8 cellular contexts compared by ENCODE assay signal in the genomic region with DNA sequence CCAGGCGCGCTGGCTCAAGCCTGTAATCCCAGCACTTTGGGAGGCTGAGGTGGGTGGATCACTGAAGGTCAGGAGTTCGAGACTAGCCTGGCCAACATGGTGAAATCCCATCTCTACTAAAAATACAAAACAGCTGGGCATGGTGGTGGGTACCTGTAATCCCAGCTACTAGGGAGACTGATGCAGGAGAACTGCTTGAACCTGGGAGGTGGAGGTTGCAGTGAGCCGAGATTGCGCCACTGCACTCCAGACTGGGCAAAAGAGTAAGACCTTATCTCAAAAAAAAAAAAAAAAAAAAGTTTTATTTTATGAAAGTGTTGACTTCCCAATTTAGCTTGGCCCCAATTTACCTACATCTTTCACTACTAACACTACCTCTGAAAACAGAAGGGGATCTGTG. TPM values are rescaled to one million over a fixed set of nuclear protein-coding genes. Genes with fewer than 3 reads are reported as not detected.
A peak's percentile ranks its signal among the peaks of the same experiment; 100 is the strongest.
DNase-seq lines count a peak whose midpoint lies in the region; ATAC-seq and TF ChIP-seq lines count a peak whose summit lies in the region.
"Not testable (repeated sequence)": the region's sequence is repeated elsewhere in the genome, so short reads cannot be mapped to it uniquely, and the experiment has no call there.

No MANE protein-coding gene starts in this region.

- peaks cover 58 to 85% (median 70%) of the 10 kb centered on the region in 4 donors for H3K4me1 Mint-ChIP-seq in CD4-positive, CD25-positive, alpha-beta regulatory T cell
- peaks cover 78 to 87% (median 84%) of the 10 kb centered on the region in 3 donors for H3K4me1 Mint-ChIP-seq in T-cell
- peaks cover 85% of the 10 kb centered on the region for H3K4me1 Mint-ChIP-seq in activated T-cell treated with anti-CD3 and anti-CD28 coated beads, Interleukin-2, amount 50 U/mL, for 72 hours (ENCODE audit: low read depth)
- peaks cover 48% of the 10 kb centered on the region for H3K4me1 Mint-ChIP-seq in MCF 10A (ENCODE audit: insufficient read depth, unreplicated experiment)
- H3K4me1 Mint-ChIP-seq in natural killer cell: peaks cover 80 to 83% of the 10 kb centered on the region in 2 donors
- H3K4me1 Mint-ChIP-seq in stimulated activated effector memory CD8-positive, alpha-beta T cell treated with anti-CD3 and anti-CD28 coated beads, Interleukin-12 subunit alpha, Interleukin-12 subunit beta, amount 100 ng/mL, for 72 hours: peaks cover 73% of the 10 kb centered on the region

- not testable (repeated sequence) for DNase-seq in CD4-positive, CD25-positive, alpha-beta regulatory T cell; T-cell; activated T-cell treated with anti-CD3 and anti-CD28 coated beads, Interleukin-2, amount 50 U/mL, for 72 hours; MCF 10A (ENCODE audit: unreplicated experiment); left ventricle myocardium inferior; natural killer cell; stimulated activated effector memory CD8-positive, alpha-beta T cell treated with anti-CD3 and anti-CD28 coated beads, Interleukin-12 subunit alpha, Interleukin-12 subunit beta, amount 100 ng/mL, for 72 hours (ENCODE audit: low spot score in 2 of 2)

- H3K9me3 ChIP-seq in CD4-positive, CD25-positive, alpha-beta regulatory T cell (ENCODE audit: control insufficient read depth in 2 of 2, low read length in 2 of 2); HEK293 (ENCODE audit: control insufficient read depth, insufficient read depth, low read depth, low read length); left ventricle myocardium inferior (replicated peaks): not testable (repeated sequence)

- intact Hi-C loops in MCF 10A (cut with micrococcal nuclease); left ventricle myocardium inferior (cut with micrococcal nuclease): not testable (repeated sequence)
- intact Hi-C loops in natural killer cell (cut with micrococcal nuclease): loop anchor here (10.0 kb wide), 1 partner anchor 303 kb away; the partner anchor contains the start of gene JADE2

- H3K27ac Mint-ChIP-seq in CD4-positive, CD25-positive, alpha-beta regulatory T cell: peak overlapping the region in 1 of 3 donors; percentile 64
- peak overlapping the region; percentile 9 to 68 for H3K27ac Mint-ChIP-seq in T-cell
- peak overlapping the region; percentile 93 for H3K27ac Mint-ChIP-seq in activated T-cell treated with anti-CD3 and anti-CD28 coated beads, Interleukin-2, amount 50 U/mL, for 72 hours
- peak overlapping the region; percentile 83 for H3K27ac Mint-ChIP-seq in MCF 10A (ENCODE audit: low read depth, unreplicated experiment)
- H3K27ac Mint-ChIP-seq in natural killer cell: peak overlapping the region; percentile 20 to 72
- H3K27ac Mint-ChIP-seq in stimulated activated effector memory CD8-positive, alpha-beta T cell treated with anti-CD3 and anti-CD28 coated beads, Interleukin-12 subunit alpha, Interleukin-12 subunit beta, amount 100 ng/mL, for 72 hours: peak overlapping the region; percentile 40

- H3K27ac ChIP-seq in CD4-positive, CD25-positive, alpha-beta regulatory T cell (ENCODE audit: insufficient read depth, low read length, poor library complexity, severe bottlenecking): peak overlapping the region; percentile 9
- not testable (repeated sequence) for H3K27ac ChIP-seq in HEK293 (ENCODE audit: extremely low read depth, low read depth, low read length)
- peak overlapping the region; percentile 43 for H3K27ac ChIP-seq in left ventricle myocardium inferior (replicated peaks)

- peaks cover 35% of the 10 kb centered on the region for H3K36me3 Mint-ChIP-seq in CD4-positive, CD25-positive, alpha-beta regulatory T cell
- peaks cover 28% of the 10 kb centered on the region for H3K36me3 Mint-ChIP-seq in T-cell
- H3K36me3 Mint-ChIP-seq in activated T-cell treated with anti-CD3 and anti-CD28 coated beads, Interleukin-2, amount 50 U/mL, for 72 hours (ENCODE audit: insufficient read depth in 2 of 2): peaks cover 17 to 31% of the 10 kb centered on the region in 2 donors
- H3K36me3 Mint-ChIP-seq in MCF 10A (ENCODE audit: insufficient read depth, unreplicated experiment): peaks cover 47% of the 10 kb centered on the region
- not testable (repeated sequence) for H3K36me3 Mint-ChIP-seq in natural killer cell
- H3K36me3 Mint-ChIP-seq in stimulated activated effector memory CD8-positive, alpha-beta T cell treated with anti-CD3 and anti-CD28 coated beads, Interleukin-12 subunit alpha, Interleukin-12 subunit beta, amount 100 ng/mL, for 72 hours: peaks cover 83% of the 10 kb centered on the region

- H3K27me3 Mint-ChIP-seq in CD4-positive, CD25-positive, alpha-beta regulatory T cell; T-cell; activated T-cell treated with anti-CD3 and anti-CD28 coated beads, Interleukin-2, amount 50 U/mL, for 72 hours (ENCODE audit: low read depth); MCF 10A (ENCODE audit: insufficient read depth, unreplicated experiment); natural killer cell (ENCODE audit: low read depth in 2 of 2): not testable (repeated sequence)

- ATAC-seq in CD4-positive, CD25-positive, alpha-beta regulatory T cell (ENCODE audit: low read depth in 2 of 2); T-cell (replicated peaks in 1 of 4); activated T-cell treated with anti-CD3 and anti-CD28 coated beads, Interleukin-2, amount 50 U/mL, for 72 hours (replicated peaks in 1 of 2); natural killer cell; stimulated activated effector memory CD8-positive, alpha-beta T cell treated with anti-CD3 and anti-CD28 coated beads, Interleukin-12 subunit alpha, Interleukin-12 subunit beta, amount 100 ng/mL, for 72 hours: not testable (repeated sequence)

- not testable (repeated sequence) for H3K9me3 Mint-ChIP-seq in CD4-positive, CD25-positive, alpha-beta regulatory T cell; T-cell; activated T-cell treated with anti-CD3 and anti-CD28 coated beads, Interleukin-2, amount 50 U/mL, for 72 hours; MCF 10A (ENCODE audit: unreplicated experiment); natural killer cell; stimulated activated effector memory CD8-positive, alpha-beta T cell treated with anti-CD3 and anti-CD28 coated beads, Interleukin-12 subunit alpha, Interleukin-12 subunit beta, amount 100 ng/mL, for 72 hours

- POLR2A ChIA-PET in HEK293 (lab: Yijun Ruan, JAX) (interaction anchor here (0.8 kb wide), 1 partner anchor 19 kb away, joined by 3 read pairs; no protein-coding TSS in a partner anchor), T-cell (lab: Charles Lee) (interaction anchor here (0.5 to 2.0 kb wide), 13 partner anchors 11 to 1744 kb away, joined by 3 to 12 read pairs (median 6); no protein-coding TSS in a partner anchor), MCF 10A (lab: Yijun Ruan, JAX) (interaction anchor here (0.6 to 9.4 kb wide), 15 partner anchors 10 to 1696 kb away, joined by 3 to 349 read pairs (median 6); partner anchors contain the start of gene SKP1)

- BruUV-seq in MCF 10A (replicated peaks; lab: Mats Ljungman, UMichigan): not testable (repeated sequence)

- H3K27me3 ChIP-seq in CD4-positive, CD25-positive, alpha-beta regulatory T cell (ENCODE audit: control insufficient read depth, insufficient read depth, low read length); left ventricle myocardium inferior (ENCODE audit: low read depth): not testable (repeated sequence)

- TF ChIP-seq CTCF in HEK293 (tag by site-specific recombination; IDR thresholded peaks at IDR 0.05); MCF 10A (IDR thresholded peaks at IDR 0.05; ENCODE audit: unreplicated experiment); left ventricle myocardium inferior (IDR thresholded peaks at IDR 0.05; ENCODE audit: borderline replicate concordance); natural killer cell (IDR thresholded peaks at IDR 0.05): not testable (repeated sequence)

- H3K4me3 ChIP-seq in CD4-positive, CD25-positive, alpha-beta regulatory T cell (ENCODE audit: low read depth, low read length): peak overlapping the region; percentile 97
- H3K4me3 ChIP-seq in HEK293 (ENCODE audit: low read depth, low read length): not testable (repeated sequence)
- H3K4me3 ChIP-seq in left ventricle myocardium inferior: peak overlapping the region; percentile 89

- peaks cover 12% of the 10 kb centered on the region for H3K36me3 ChIP-seq in CD4-positive, CD25-positive, alpha-beta regulatory T cell (ENCODE audit: control insufficient read depth, insufficient read depth, low read length)
- H3K36me3 ChIP-seq in HEK293 (ENCODE audit: control insufficient read depth in 2 of 2, insufficient read depth in 1 of 2, low read length in 2 of 2): peaks cover 10 to 24% of the 10 kb centered on the region in 2 experiments; a peak in 2 of 3 replicates
- H3K36me3 ChIP-seq in left ventricle myocardium inferior: not testable (repeated sequence)

- CTCF ChIA-PET in HEK293 (lab: Yijun Ruan, JAX): interaction anchor here (0.7 to 1.5 kb wide), 3 partner anchors 36 to 68 kb away, joined by 3 to 7 read pairs (median 3); no protein-coding TSS in a partner anchor
- CTCF ChIA-PET in T-cell (lab: Charles Lee): interaction anchor here (0.6 to 2.0 kb wide), 3 partner anchors 13 to 38 kb away, joined by 3 to 10 read pairs (median 7); no protein-coding TSS in a partner anchor
- CTCF ChIA-PET in MCF 10A (lab: Yijun Ruan, JAX): interaction anchor here (0.6 to 9.0 kb wide), 10 partner anchors 9 to 369 kb away, joined by 3 to 82 read pairs (median 4); no protein-coding TSS in a partner anchor

- peak overlapping the region; percentile 80 to 100 (median 98) for H3K4me3 Mint-ChIP-seq in CD4-positive, CD25-positive, alpha-beta regulatory T cell
- H3K4me3 Mint-ChIP-seq in T-cell: peak overlapping the region in 2 of 3 donors; percentile 95 to 98
- peak overlapping the region; percentile 96 to 98 for H3K4me3 Mint-ChIP-seq in activated T-cell treated with anti-CD3 and anti-CD28 coated beads, Interleukin-2, amount 50 U/mL, for 72 hours
- H3K4me3 Mint-ChIP-seq in MCF 10A (ENCODE audit: unreplicated experiment): peak overlapping the region; percentile 97
- H3K4me3 Mint-ChIP-seq in natural killer cell: peak overlapping the region; percentile 21
- H3K4me3 Mint-ChIP-seq in stimulated activated effector memory CD8-positive, alpha-beta T cell treated with anti-CD3 and anti-CD28 coated beads, Interleukin-12 subunit alpha, Interleukin-12 subunit beta, amount 100 ng/mL, for 72 hours: peak overlapping the region; percentile 95

- H3K4me1 ChIP-seq in CD4-positive, CD25-positive, alpha-beta regulatory T cell (ENCODE audit: control insufficient read depth, insufficient read depth, low read length, poor library complexity, severe bottlenecking): peaks cover 77% of the 10 kb centered on the region
- H3K4me1 ChIP-seq in HEK293 (ENCODE audit: control insufficient read depth, insufficient read depth, low read length) (peaks cover 13% of the 10 kb centered on the region), left ventricle myocardium inferior (peaks cover 97% of the 10 kb centered on the region)

RNA-seq across cellular contexts. Expression of gene PPP2CA, which starts 4.2 kb away (rescaled TPM):
- total RNA-seq in CD4-positive, CD25-positive, alpha-beta regulatory T cell: 223 TPM
- polyA plus RNA-seq in CD4-positive, CD25-positive, alpha-beta regulatory T cell: 100 to 1,000 TPM; 221 to 276 (median 243) TPM
- total RNA-seq in T-cell (100 to 1,000 TPM in 3 of 5 donors, 10 to 100 TPM in 2; 87.1 to 168 (median 104) TPM), MCF 10A (2022) (317 and 359 TPM in 2 replicates), left ventricle myocardium inferior (163 TPM), natural killer cell (100 to 1,000 TPM; 188 to 205 (median 191) TPM)
- total RNA-seq in activated T-cell treated with anti-CD3 and anti-CD28 coated beads, Interleukin-2, amount 50 U/mL, for 72 hours: 100 to 1,000 TPM; 158 to 176 TPM

RNA-seq across cellular contexts. Expression of gene SKP1, which starts 44.9 kb away (rescaled TPM):
- total RNA-seq in CD4-positive, CD25-positive, alpha-beta regulatory T cell: 310 TPM
- 1,000 to 10,000 TPM; 1,181 to 1,272 (median 1,236) TPM for polyA plus RNA-seq in CD4-positive, CD25-positive, alpha-beta regulatory T cell
- total RNA-seq in T-cell: 100 to 1,000 TPM; 178 to 314 (median 203) TPM
- total RNA-seq in activated T-cell treated with anti-CD3 and anti-CD28 coated beads, Interleukin-2, amount 50 U/mL, for 72 hours: 100 to 1,000 TPM; 201 to 238 TPM
- 415 and 488 TPM in 2 replicates for total RNA-seq in MCF 10A (2022)
- 506 TPM for total RNA-seq in left ventricle myocardium inferior
- 100 to 1,000 TPM; 301 to 338 (median 315) TPM for total RNA-seq in natural killer cell

Comparison
In these comparisons a context has a peak if more than half of its experiments do, and no peak if none do; other contexts are left out.
1. H3K4me3 Mint-ChIP-seq: peak in every context shown above with its lines; median percentile 98 in CD4-positive, CD25-positive, alpha-beta regulatory T cell; 97 in activated T-cell treated with anti-CD3 and anti-CD28 coated beads, Interleukin-2, amount 50 U/mL, for 72 hours; 97 in MCF 10A; 96 in T-cell; 95 in stimulated activated effector memory CD8-positive, alpha-beta T cell treated with anti-CD3 and anti-CD28 coated beads, Interleukin-12 subunit alpha, Interleukin-12 subunit beta, amount 100 ng/mL, for 72 hours; 21 in natural killer cell.